In the genomic region with DNA sequence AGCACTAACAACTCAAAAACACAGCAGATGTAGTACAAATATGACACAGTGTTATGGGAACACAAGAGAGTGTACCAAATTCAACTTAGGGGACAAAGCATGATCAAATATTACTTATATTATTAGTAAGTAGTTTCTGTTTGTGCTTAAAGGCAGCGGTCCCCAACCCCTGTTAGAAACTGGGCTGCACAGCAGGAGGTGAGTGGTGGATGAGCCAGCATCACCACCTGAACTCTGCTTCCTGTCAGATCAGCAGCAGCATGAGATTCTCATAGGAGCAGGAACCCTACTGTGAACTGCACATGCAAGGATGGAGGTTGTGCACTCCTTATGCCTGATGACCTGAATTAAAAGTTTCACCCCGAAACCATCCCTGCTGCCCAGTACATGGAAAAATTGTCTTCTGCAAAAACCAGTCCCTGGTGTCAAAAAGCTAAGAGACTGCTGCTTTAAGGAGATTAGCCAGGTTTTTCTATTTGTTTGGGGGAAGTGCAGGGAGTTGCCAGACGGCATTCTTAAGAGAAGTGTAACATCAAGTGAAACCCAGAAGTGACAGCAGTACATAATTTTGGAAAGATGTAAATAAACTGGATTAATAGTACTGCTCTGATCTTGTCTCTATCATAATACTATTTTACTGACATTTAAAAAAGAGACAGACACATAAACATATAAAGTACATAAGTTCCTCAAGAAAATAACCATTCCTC, we compare ENCODE assay signal across 12 cellular contexts. TPM values are rescaled to one million over a fixed set of nuclear protein-coding genes. Genes with fewer than 3 reads are reported as not detected.
DNase-seq lines count a peak whose midpoint lies in the region; ATAC-seq and TF ChIP-seq lines count a peak whose summit lies in the region.
"Had no signal": no experiment of that assay in that cellular context is flagged by ENCODE, and none has a peak within 500 bp of the region (broad histone marks: within the 10 kb centered on the region; RNA-seq: fewer than 3 reads in every experiment).

No MANE protein-coding gene starts in this region.

- H3K27me3 Mint-ChIP-seq in central memory CD8-positive, alpha-beta T cell: no peaks in the 10 kb centered on the region
- H3K27me3 Mint-ChIP-seq in chondrocyte (ENCODE audit: low read depth): no peaks in the 10 kb centered on the region

- no peak for DNase-seq in central memory CD8-positive, alpha-beta T cell (ENCODE audit: low spot score in 2 of 2)
- no peak for DNase-seq in DMS53 treated with DMSO at 0.1 percent for 48 hours (lab: John Stamatoyannopoulos, UW; ENCODE audit: unreplicated experiment)
- no peak for DNase-seq in chondrocyte (ENCODE audit: low spot score)
- DNase-seq in NCI-H1930 (lab: John Stamatoyannopoulos, UW): no peak
- no peak for DNase-seq in NCI-H2227 (lab: John Stamatoyannopoulos, UW; ENCODE audit: unreplicated experiment)
- DNase-seq: DMS53; heart right ventricle; NCI-H2171; stimulated activated CD4-positive, alpha-beta T cell treated with anti-CD3 and anti-CD28 coated beads, Interleukin-12 subunit alpha, Interleukin-12 subunit beta, amount 100 ng/mL, for 4 hours had no signal

- H3K27ac Mint-ChIP-seq in central memory CD8-positive, alpha-beta T cell (ENCODE audit: low read depth): peak overlapping the region; percentile 64
- no peak overlapping the region for H3K27ac Mint-ChIP-seq in chondrocyte (ENCODE audit: unreplicated experiment)

- no peak overlapping the region for H3K4me3 Mint-ChIP-seq in central memory CD8-positive, alpha-beta T cell
- no peak overlapping the region for H3K4me3 Mint-ChIP-seq in chondrocyte (ENCODE audit: unreplicated experiment)

- ATAC-seq in GM18498 (IDR thresholded peaks at IDR 0.05; ENCODE audit: unreplicated experiment) (peak; percentile 74), GM19452 (IDR thresholded peaks at IDR 0.05; ENCODE audit: unreplicated experiment) (peak; percentile 79), HG03439 (IDR thresholded peaks at IDR 0.05; ENCODE audit: unreplicated experiment) (peak; percentile 54)
- ATAC-seq in central memory CD8-positive, alpha-beta T cell (replicated peaks; ENCODE audit: extremely low read depth, poor library complexity, severe bottlenecking): peak; percentile 43
- ATAC-seq: heart right ventricle had no signal

- H3K36me3 Mint-ChIP-seq in central memory CD8-positive, alpha-beta T cell (ENCODE audit: insufficient read depth): peaks cover 37% of the 10 kb centered on the region
- H3K36me3 Mint-ChIP-seq in chondrocyte (ENCODE audit: low read depth): peaks cover 25% of the 10 kb centered on the region

- H3K4me1 Mint-ChIP-seq in central memory CD8-positive, alpha-beta T cell: peaks cover 35% of the 10 kb centered on the region
- H3K4me1 Mint-ChIP-seq in chondrocyte (ENCODE audit: low read depth): no peaks in the 10 kb centered on the region

- no peaks in the 10 kb centered on the region for H3K9me3 Mint-ChIP-seq in central memory CD8-positive, alpha-beta T cell
- H3K9me3 Mint-ChIP-seq in chondrocyte (ENCODE audit: low read depth): no peaks in the 10 kb centered on the region

- TF ChIP-seq CTCF in chondrocyte (IDR thresholded peaks at IDR 0.05): no peak

RNA-seq across cellular contexts. Expression of gene GTF2A1, which starts 26.7 kb away (rescaled TPM):
- total RNA-seq in chondrocyte: 38.6 to 43.0 TPM (median 42.4 TPM) in 3 replicates
